In genomic region chrX:11791537-11791936, GRCh38 we compare ENCODE assay signal across 27 cellular contexts.
"Had no signal": no experiment of that assay in that cellular context is flagged by ENCODE, and none has a peak within 500 bp of the region (broad histone marks: within the 10 kb centered on the region; RNA-seq: fewer than 3 reads in every experiment).

No MANE protein-coding gene starts in this region.

- ATAC-seq: activated T-cell treated with anti-CD3 and anti-CD28 coated beads, Interleukin-2, amount 50 U/mL, for 4 hours; activated T-helper 17 cell treated with anti-CD3 and anti-CD28 coated beads, Interleukin-2, amount 50 U/mL, for 72 hours; esophagus mucosa; left cardiac atrium; left ventricle myocardium superior; pancreas; stimulated activated memory B cell treated with anti-CD40 and anti-IgM and Interleukin-4, amounts not matched to agents 10 μg/mL and 1 μg/mL and 100 μg/mL, for 72 hours had no signal

- H3K9me3 ChIP-seq: pancreas, prostate gland, sigmoid colon, testis, transverse colon had no signal

- H3K36me3 Mint-ChIP-seq: stimulated activated memory B cell treated with anti-CD40 and anti-IgM and Interleukin-4, amounts not matched to agents 10 μg/mL and 1 μg/mL and 100 μg/mL, for 72 hours had no signal

- H3K9me3 Mint-ChIP-seq: activated T-cell treated with anti-CD3 and anti-CD28 coated beads, Interleukin-2, amount 50 U/mL, for 4 hours; activated T-helper 17 cell treated with anti-CD3 and anti-CD28 coated beads, Interleukin-2, amount 50 U/mL, for 72 hours; central memory CD8-positive, alpha-beta T cell; dendritic cell treated with granulocyte-macrophage colony-stimulating factor and Interleukin-4, amounts not matched to agents 40 ng/mL and 50 ng/mL, for 4 days; stimulated activated memory B cell treated with anti-CD40 and anti-IgM and Interleukin-4, amounts not matched to agents 10 μg/mL and 1 μg/mL and 100 μg/mL, for 72 hours; T-helper 2 cell treated with Interferon-gamma antibody and Interleukin-4, amounts not matched to agents 5 μg/mL and 100 μg/mL, for 36 hours had no signal

- DNase-seq: activated CD4-positive, alpha-beta T cell treated with anti-CD3 and anti-CD28 coated beads for 4 hours; activated CD4-positive, alpha-beta T cell treated with anti-CD3 and anti-CD28 coated beads, Interleukin-2, amount 50 U/mL, for 4 hours; activated CD8-positive, alpha-beta memory T cell treated with anti-CD3 and anti-CD28 coated beads, Interleukin-2, amount 50 U/mL, for 4 hours; activated gamma-delta T cell treated with Interleukin-2 at 50 U/mL for 16 hours; activated naive CD4-positive, alpha-beta T cell treated with anti-CD3 and anti-CD28 coated beads, Interleukin-2, amount 50 U/mL, for 16 hours; activated T-cell treated with anti-CD3 and anti-CD28 coated beads, Interleukin-2, amount 50 U/mL, for 4 hours; anterior cingulate cortex; endodermal cell; foreskin fibroblast; head of caudate nucleus; hippocampal formation; left cardiac atrium; left ventricle myocardium superior; nephron progenitor cell; pancreas; sigmoid colon; small intestine; stimulated activated CD4-positive, alpha-beta T cell treated with anti-CD3 and anti-CD28 coated beads, Interleukin-4, amount 100 ng/mL, for 24 hours; testis; transverse colon had no signal

- H3K4me3 ChIP-seq: pancreas, prostate gland, sigmoid colon, testis, transverse colon had no signal

- H3K27me3 ChIP-seq: sigmoid colon, testis, transverse colon had no signal

- H3K27ac Mint-ChIP-seq: dendritic cell treated with granulocyte-macrophage colony-stimulating factor and Interleukin-4, amounts not matched to agents 40 ng/mL and 50 ng/mL, for 4 days; endodermal cell; nephron progenitor cell had no signal

- H3K27ac ChIP-seq: pancreas, sigmoid colon, testis, transverse colon had no signal

- H3K36me3 ChIP-seq: pancreas, prostate gland, sigmoid colon, transverse colon had no signal

- H3K27me3 Mint-ChIP-seq: activated T-helper 17 cell treated with anti-CD3 and anti-CD28 coated beads, Interleukin-2, amount 50 U/mL, for 72 hours; central memory CD8-positive, alpha-beta T cell; stimulated activated memory B cell treated with anti-CD40 and anti-IgM and Interleukin-4, amounts not matched to agents 10 μg/mL and 1 μg/mL and 100 μg/mL, for 72 hours had no signal

- H3K4me3 Mint-ChIP-seq: activated T-cell treated with anti-CD3 and anti-CD28 coated beads, Interleukin-2, amount 50 U/mL, for 4 hours; central memory CD8-positive, alpha-beta T cell; dendritic cell treated with granulocyte-macrophage colony-stimulating factor and Interleukin-4, amounts not matched to agents 40 ng/mL and 50 ng/mL, for 4 days; endodermal cell; nephron progenitor cell; stimulated activated memory B cell treated with anti-CD40 and anti-IgM and Interleukin-4, amounts not matched to agents 10 μg/mL and 1 μg/mL and 100 μg/mL, for 72 hours; T-helper 2 cell treated with Interferon-gamma antibody and Interleukin-4, amounts not matched to agents 5 μg/mL and 100 μg/mL, for 36 hours had no signal

- H3K4me1 ChIP-seq: pancreas, prostate gland, sigmoid colon, testis, transverse colon had no signal

- H3K4me1 Mint-ChIP-seq: activated T-helper 17 cell treated with anti-CD3 and anti-CD28 coated beads, Interleukin-2, amount 50 U/mL, for 72 hours; endodermal cell; nephron progenitor cell had no signal
